ENCODE assay signal across 8 cellular contexts in genomic region chr10:109922353-109922975, GRCh38. TPM values are rescaled to one million over a fixed set of nuclear protein-coding genes. Genes with fewer than 3 reads are reported as not detected.
DNase-seq lines count a peak whose midpoint lies in the region; ATAC-seq and TF ChIP-seq lines count a peak whose summit lies in the region.

No MANE protein-coding gene starts in this region.

- peaks cover 11% of the 10 kb centered on the region for H3K4me1 ChIP-seq in colonic mucosa

- intact Hi-C loops in colonic mucosa (cut with DNase I) = no loop called here

- H3K27me3 ChIP-seq in colonic mucosa = no peaks in the 10 kb centered on the region

- peak overlapping the region; percentile 82 for H3K4me3 ChIP-seq in AG09309 (ENCODE audit: control insufficient read depth, low read depth, low read length)
- H3K4me3 ChIP-seq in LNCaP clone FGC (ENCODE audit: low read depth, low read length) = peak overlapping the region; percentile 90
- peak overlapping the region; percentile 90 for H3K4me3 ChIP-seq in colonic mucosa

- DNase-seq in AG09309 (ENCODE audit: low read depth) (no peak), LNCaP clone FGC (ENCODE audit: low read depth) (no peak), colonic mucosa (no peak), myocyte (ENCODE audit: low read depth) (peak; percentile 33), germinal center (ENCODE audit: low spot score) (no peak), SKM-1 (lab: John Stamatoyannopoulos, UW; ENCODE audit: unreplicated experiment) (no peak), NCI-H1092 (lab: John Stamatoyannopoulos, UW) (no peak)

- H3K36me3 ChIP-seq in colonic mucosa = no peaks in the 10 kb centered on the region

- peak overlapping the region; percentile 95 to 99 for H3K9ac ChIP-seq in colonic mucosa (ENCODE audit: low read depth in 2 of 2, low read length in 2 of 2)

- peak overlapping the region; percentile 93 for H3K27ac ChIP-seq in colonic mucosa

- no peaks in the 10 kb centered on the region for H3K9me3 ChIP-seq in colonic mucosa

- no peak for ATAC-seq in HG03565 (IDR thresholded peaks at IDR 0.05; ENCODE audit: unreplicated experiment)

- TF ChIP-seq CTCF in AG09309 (IDR thresholded peaks at IDR 0.05; ENCODE audit: control insufficient read depth, insufficient read depth, low read depth, low read length, missing control alignments) = no peak
- no peak for TF ChIP-seq CTCF in LNCaP clone FGC (IDR thresholded peaks at IDR 0.05; ENCODE audit: control insufficient read depth, extremely low read depth, insufficient read depth)
- TF ChIP-seq CTCF in colonic mucosa (IDR thresholded peaks at IDR 0.05) = no peak

RNA-seq across cellular contexts. Expression of gene XPNPEP1, which starts 0.8 kb away (rescaled TPM):
- 100 to 1,000 TPM; 122 to 127 TPM for total RNA-seq in colonic mucosa
- 129 and 174 TPM in 2 replicates for total RNA-seq in myocyte
- polyA plus RNA-seq in myocyte (2012) = 75.2 TPM
